In the genomic region with DNA sequence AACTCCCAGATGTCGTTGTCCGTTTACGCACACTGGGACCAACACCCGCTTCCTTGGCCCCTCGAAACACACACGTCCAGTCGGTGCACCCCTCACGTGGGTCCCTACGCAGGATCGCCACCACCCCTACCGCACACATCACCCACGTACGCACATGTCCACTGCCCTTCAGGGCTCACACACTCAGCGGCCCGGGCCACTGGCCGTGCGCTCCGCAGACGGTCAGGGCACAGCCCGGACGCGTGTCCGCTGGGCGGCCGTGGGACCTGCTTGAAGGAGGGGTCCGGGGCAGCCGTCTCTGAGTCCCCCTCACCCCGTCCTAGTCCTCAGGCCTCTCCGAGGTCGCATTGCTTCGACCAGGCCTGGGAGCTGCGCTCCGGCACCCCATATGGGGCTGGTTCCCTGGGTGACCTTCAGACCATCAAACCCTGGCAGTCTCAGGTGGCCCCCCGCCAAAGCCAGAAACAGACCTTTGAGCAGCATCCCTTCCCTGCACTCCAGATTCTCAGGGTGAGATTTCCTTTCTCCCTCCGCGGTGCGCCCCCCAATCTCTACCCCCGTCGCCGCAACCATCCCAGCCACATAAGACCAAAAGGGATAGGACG, we compare ENCODE assay signal across 2 cellular contexts.
TF ChIP-seq lines count a peak whose summit lies in the region.

No MANE protein-coding gene starts in this region.

TF ChIP-seq in H1, 55 proteins besides CTCF, POLR2A, EP300 and RAD21:
- TF ChIP-seq SIRT6 (IDR thresholded peaks at IDR 0.05; ENCODE audit: low read length): no peak
- no peak for TF ChIP-seq KDM1A (IDR thresholded peaks at IDR 0.05; ENCODE audit: borderline replicate concordance, low read length)
- no peak for TF ChIP-seq FOSL1 (IDR thresholded peaks at IDR 0.05; ENCODE audit: insufficient read depth, low read depth, low read length)
- no peak for TF ChIP-seq NANOG (IDR thresholded peaks at IDR 0.05; ENCODE audit: insufficient read depth, low read depth, low read length, poor library complexity, severe bottlenecking)
- no peak for TF ChIP-seq SIN3A (conservative IDR thresholded peaks at IDR 0.05 in 1 of 2, IDR thresholded peaks at IDR 0.05 in 1 of 2; ENCODE audit: low read depth in 1 of 2, low read length in 2 of 2)
- TF ChIP-seq KDM5A (IDR thresholded peaks at IDR 0.05; ENCODE audit: low read length): no peak
- no peak for TF ChIP-seq EGR1 (IDR thresholded peaks at IDR 0.05; ENCODE audit: borderline replicate concordance, low read depth, low read length)
- no peak for TF ChIP-seq BRCA1 (IDR thresholded peaks at IDR 0.05; ENCODE audit: low read depth, low read length)
- no peak for TF ChIP-seq CREB1 (IDR thresholded peaks at IDR 0.05)
- no peak for TF ChIP-seq RBBP5 (IDR thresholded peaks at IDR 0.05; ENCODE audit: borderline replicate concordance, low read depth, low read length)
- TF ChIP-seq CTBP2 (IDR thresholded peaks at IDR 0.05; ENCODE audit: borderline replicate concordance, insufficient read depth, insufficient read length, low read length): no peak
- TF ChIP-seq BCL11A (IDR thresholded peaks at IDR 0.05; ENCODE audit: low read depth in 2 of 2, low read length in 2 of 2): no peak
- no peak for TF ChIP-seq HDAC6 (IDR thresholded peaks at IDR 0.05; ENCODE audit: low read depth, low read length)

TF ChIP-seq in HEK293T, 16 proteins besides CTCF, POLR2A, EP300 and RAD21:
- TF ChIP-seq ARNT (IDR thresholded peaks at IDR 0.05) (no peak), ELF4 (IDR thresholded peaks at IDR 0.05) (no peak), FOXA1 (IDR thresholded peaks at IDR 0.05) (no peak), SP1 (IDR thresholded peaks at IDR 0.05) (no peak), LEF1 (IDR thresholded peaks at IDR 0.05; ENCODE audit: borderline replicate concordance) (no peak)
- TF ChIP-seq, protein P1, sequence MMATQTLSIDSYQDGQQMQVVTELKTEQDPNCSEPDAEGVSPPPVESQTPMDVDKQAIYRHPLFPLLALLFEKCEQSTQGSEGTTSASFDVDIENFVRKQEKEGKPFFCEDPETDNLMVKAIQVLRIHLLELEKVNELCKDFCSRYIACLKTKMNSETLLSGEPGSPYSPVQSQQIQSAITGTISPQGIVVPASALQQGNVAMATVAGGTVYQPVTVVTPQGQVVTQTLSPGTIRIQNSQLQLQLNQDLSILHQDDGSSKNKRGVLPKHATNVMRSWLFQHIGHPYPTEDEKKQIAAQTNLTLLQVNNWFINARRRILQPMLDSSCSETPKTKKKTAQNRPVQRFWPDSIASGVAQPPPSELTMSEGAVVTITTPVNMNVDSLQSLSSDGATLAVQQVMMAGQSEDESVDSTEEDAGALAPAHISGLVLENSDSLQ (IDR thresholded peaks at IDR 0.05): no peak
